1 cellular context compared by ENCODE assay signal in the genomic region with DNA sequence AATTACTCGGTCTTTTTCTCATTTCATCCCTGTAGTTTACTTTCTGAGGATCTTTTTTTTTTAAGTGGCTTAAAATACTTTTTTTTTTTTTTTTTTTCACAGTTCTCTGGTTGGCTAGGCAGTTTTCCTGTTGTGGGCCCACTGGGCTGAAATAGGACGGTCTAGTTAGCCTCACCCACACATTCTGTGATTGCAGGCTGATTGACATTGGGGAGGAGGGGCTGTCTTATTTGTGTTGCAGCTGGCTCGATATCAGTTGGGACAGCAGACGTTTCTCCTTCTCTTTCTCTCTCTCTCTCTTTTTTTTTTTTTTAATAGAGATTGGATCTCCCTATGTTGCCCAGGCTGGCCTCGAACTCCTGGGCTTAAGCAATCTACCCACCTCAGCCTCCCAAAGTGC.
TF ChIP-seq lines count a peak whose summit lies in the region.

No MANE protein-coding gene starts in this region.

TF ChIP-seq in HEK293, 187 proteins besides CTCF, POLR2A, EP300 and RAD21 (continued from another document):
- TF ChIP-seq ZNF248 (tag by site-specific recombination; IDR thresholded peaks at IDR 0.05): no peak
- no peak for TF ChIP-seq ZNF416 (tag by site-specific recombination; IDR thresholded peaks at IDR 0.05)
- TF ChIP-seq EGR2 (tag by site-specific recombination; IDR thresholded peaks at IDR 0.05; ENCODE audit: low read depth): peak; percentile 41; the same call in 1 of the 2 replicates
- TF ChIP-seq, protein P1, sequence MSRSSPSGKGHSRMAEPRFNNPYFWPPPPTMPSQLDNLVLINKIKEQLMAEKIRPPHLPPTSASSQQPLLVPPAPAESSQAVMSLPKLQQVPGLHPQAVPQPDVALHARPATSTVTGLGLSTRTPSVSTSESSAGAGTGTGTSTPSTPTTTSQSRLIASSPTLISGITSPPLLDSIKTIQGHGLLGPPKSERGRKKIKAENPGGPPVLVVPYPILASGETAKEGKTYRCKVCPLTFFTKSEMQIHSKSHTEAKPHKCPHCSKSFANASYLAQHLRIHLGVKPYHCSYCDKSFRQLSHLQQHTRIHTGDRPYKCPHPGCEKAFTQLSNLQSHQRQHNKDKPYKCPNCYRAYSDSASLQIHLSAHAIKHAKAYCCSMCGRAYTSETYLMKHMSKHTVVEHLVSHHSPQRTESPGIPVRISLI (tag by site-specific recombination; IDR thresholded peaks at IDR 0.05): 0 out of 2 replicates have a peak, but pooled peaks have one; percentile 35
- no peak for TF ChIP-seq ZNF324 (tag by site-specific recombination; IDR thresholded peaks at IDR 0.05)
- TF ChIP-seq PRDM1 (tag by site-specific recombination; IDR thresholded peaks at IDR 0.05): 0 out of 2 replicates have a peak, but pooled peaks have one; percentile 27
